ENCODE assay signal across 8 cellular contexts in genomic region chr7:30290317-30290716, GRCh38. TPM values are rescaled to one million over a fixed set of nuclear protein-coding genes. Genes with fewer than 3 reads are reported as not detected.
DNase-seq lines count a peak whose midpoint lies in the region; ATAC-seq, FAIRE-seq and TF ChIP-seq lines count a peak whose summit lies in the region.
"Not testable (repeated sequence)": the region's sequence is repeated elsewhere in the genome, so short reads cannot be mapped to it uniquely, and the experiment has no call there.

No MANE protein-coding gene starts in this region.

- H3K27ac Mint-ChIP-seq in activated CD4-positive, alpha-beta T cell treated with anti-CD3 and anti-CD28 coated beads, Interleukin-2, amount 10 ng/mL, durations not matched to agents 24 days and 14 days; stimulated activated naive CD8-positive, alpha-beta T cell treated with anti-CD3 and anti-CD28 coated beads, Interleukin-15, amount 100 ng/mL, for 72 hours: not testable (repeated sequence)

- H3K36me3 ChIP-seq in Panc1 (ENCODE audit: control insufficient read depth, insufficient read depth, low read length); endocrine pancreas (ENCODE audit: control insufficient read depth, insufficient read depth, low read length); mucosa of descending colon (ENCODE audit: low read depth): not testable (repeated sequence)

- peak; percentile 98 for FAIRE-seq in H54 (lab: Jason Lieb, UNC)

- DNase-seq in Caki2 (ENCODE audit: low read depth) = peak; percentile 83
- peak; percentile 36 for DNase-seq in H54 (ENCODE audit: insufficient read length, low spot score)
- DNase-seq in LHCN-M2 (ENCODE audit: low read depth) = peak; percentile 44
- DNase-seq in Panc1 (ENCODE audit: low read depth, low spot score); stimulated activated naive CD8-positive, alpha-beta T cell treated with anti-CD3 and anti-CD28 coated beads, Interleukin-15, amount 100 ng/mL, for 72 hours: not testable (repeated sequence)
- DNase-seq in activated CD4-positive, alpha-beta T cell treated with anti-CD3 and anti-CD28 coated beads, Interleukin-2, amount 10 ng/mL, durations not matched to agents 24 days and 14 days = peak; percentile 64
- DNase-seq in mucosa of descending colon = peak in 1 of 3 donors; percentile 62

- intact Hi-C loops in Panc1 (cut with micrococcal nuclease; ENCODE audit: unreplicated experiment); activated CD4-positive, alpha-beta T cell treated with anti-CD3 and anti-CD28 coated beads, Interleukin-2, amount 10 ng/mL, durations not matched to agents 24 days and 14 days (cut with micrococcal nuclease); mucosa of descending colon (cut with DNase I, micrococcal nuclease): not testable (repeated sequence)

- BruUV-seq in Panc1 (replicated peaks; lab: Mats Ljungman, UMichigan) = not testable (repeated sequence)

- H3K27me3 Mint-ChIP-seq in activated CD4-positive, alpha-beta T cell treated with anti-CD3 and anti-CD28 coated beads, Interleukin-2, amount 10 ng/mL, durations not matched to agents 24 days and 14 days; stimulated activated naive CD8-positive, alpha-beta T cell treated with anti-CD3 and anti-CD28 coated beads, Interleukin-15, amount 100 ng/mL, for 72 hours: not testable (repeated sequence)

- H3K36me3 Mint-ChIP-seq in activated CD4-positive, alpha-beta T cell treated with anti-CD3 and anti-CD28 coated beads, Interleukin-2, amount 10 ng/mL, durations not matched to agents 24 days and 14 days (ENCODE audit: low read depth) = peaks cover 25% of the 10 kb centered on the region

- not testable (repeated sequence) for H3K9me3 Mint-ChIP-seq in activated CD4-positive, alpha-beta T cell treated with anti-CD3 and anti-CD28 coated beads, Interleukin-2, amount 10 ng/mL, durations not matched to agents 24 days and 14 days; stimulated activated naive CD8-positive, alpha-beta T cell treated with anti-CD3 and anti-CD28 coated beads, Interleukin-15, amount 100 ng/mL, for 72 hours

- not testable (repeated sequence) for ATAC-seq in Panc1; stimulated activated naive CD8-positive, alpha-beta T cell treated with anti-CD3 and anti-CD28 coated beads, Interleukin-15, amount 100 ng/mL, for 72 hours
- ATAC-seq in mucosa of descending colon = peak; percentile 89

- H3K4me3 Mint-ChIP-seq in activated CD4-positive, alpha-beta T cell treated with anti-CD3 and anti-CD28 coated beads, Interleukin-2, amount 10 ng/mL, durations not matched to agents 24 days and 14 days = peak overlapping the region; percentile 29
- peak overlapping the region; percentile 52 to 62 for H3K4me3 Mint-ChIP-seq in stimulated activated naive CD8-positive, alpha-beta T cell treated with anti-CD3 and anti-CD28 coated beads, Interleukin-15, amount 100 ng/mL, for 72 hours

- H3K9me3 ChIP-seq in Panc1 (ENCODE audit: control insufficient read depth, insufficient read depth, low read depth, low read length); endocrine pancreas (ENCODE audit: control insufficient read depth, low read length); mucosa of descending colon: not testable (repeated sequence)

- not testable (repeated sequence) for TF ChIP-seq CTCF in Panc1 (IDR thresholded peaks at IDR 0.05); mucosa of descending colon (IDR thresholded peaks at IDR 0.05)

- not testable (repeated sequence) for H3K27me3 ChIP-seq in Panc1 (ENCODE audit: control insufficient read depth, insufficient read depth, low read length); endocrine pancreas (ENCODE audit: control insufficient read depth, insufficient read depth, low read length)

- not testable (repeated sequence) for H3K9ac ChIP-seq in endocrine pancreas (ENCODE audit: control insufficient read depth, insufficient read depth, low read length)

- not testable (repeated sequence) for H3K4me3 ChIP-seq in Panc1 (ENCODE audit: low read depth in 2 of 2, low read length in 2 of 2); mucosa of descending colon
- peak overlapping the region; percentile 43 for H3K4me3 ChIP-seq in endocrine pancreas (ENCODE audit: control insufficient read depth, insufficient read depth, low read length)

- in situ Hi-C loops in Caki2 (cut with HindIII; ENCODE audit: low pct_unique_long_range_greater_than_20kb, low sequenced_read_pairs); Panc1 (cut with HindIII; ENCODE audit: low pct_unique_long_range_greater_than_20kb, low sequenced_read_pairs): not testable (repeated sequence)

- not testable (repeated sequence) for TF ChIP-seq POLR2A in H54 (IDR thresholded peaks at IDR 0.05; ENCODE audit: low read depth, low read length)

- H3K4me1 ChIP-seq in Panc1 (ENCODE audit: control insufficient read depth, insufficient read depth, low read length) (peaks cover 34% of the 10 kb centered on the region), endocrine pancreas (ENCODE audit: control insufficient read depth, insufficient read depth, low read length) (peaks cover 11% of the 10 kb centered on the region), mucosa of descending colon (ENCODE audit: low read depth) (peaks cover 39% of the 10 kb centered on the region)

- POLR2A ChIA-PET in Panc1 (lab: Charles Lee) = not testable (repeated sequence)

- CTCF ChIA-PET in Panc1 (lab: Charles Lee) = not testable (repeated sequence)

- peaks cover 56% of the 10 kb centered on the region for H3K4me1 Mint-ChIP-seq in activated CD4-positive, alpha-beta T cell treated with anti-CD3 and anti-CD28 coated beads, Interleukin-2, amount 10 ng/mL, durations not matched to agents 24 days and 14 days
- peaks cover 69% of the 10 kb centered on the region for H3K4me1 Mint-ChIP-seq in stimulated activated naive CD8-positive, alpha-beta T cell treated with anti-CD3 and anti-CD28 coated beads, Interleukin-15, amount 100 ng/mL, for 72 hours

- peak overlapping the region; percentile 31; the same call in 1 of the 2 replicates for H3K27ac ChIP-seq in Panc1 (ENCODE audit: low read length)

RNA-seq across cellular contexts. Expression of gene ZNRF2, which starts 5.9 kb away (rescaled TPM):
- total RNA-seq in Caki2 (2014; rRNA removed; shearing (Covaris generic); ENCODE audit: low replicate concordance) = 19.3 and 20.3 TPM in 2 replicates
- total RNA-seq in LHCN-M2 (2014; rRNA removed) = 12.2 and 12.7 TPM in 2 replicates
- 2.0 TPM for polyA plus RNA-seq in LHCN-M2 (2012)
- 22.1 TPM for total RNA-seq in Panc1 (2021; ENCODE audit: unreplicated experiment)
- 9.9 TPM for polyA plus RNA-seq in Panc1 (2012; ENCODE audit: insufficient read length)
- total RNA-seq in activated CD4-positive, alpha-beta T cell treated with anti-CD3 and anti-CD28 coated beads, Interleukin-2, amount 10 ng/mL, durations not matched to agents 24 days and 14 days = 8.8 and 9.2 TPM in 2 replicates
- total RNA-seq in mucosa of descending colon = 10 to 100 TPM; 34.0 to 53.3 (median 40.5) TPM
